ENCODE assay signal across 9 cellular contexts in genomic region chr19:50896591-50897190, GRCh38. TPM values are rescaled to one million over a fixed set of nuclear protein-coding genes. Genes with fewer than 3 reads are reported as not detected.
A peak's percentile ranks its signal among the peaks of the same experiment; 100 is the strongest.
DNase-seq lines count a peak whose midpoint lies in the region; ATAC-seq and TF ChIP-seq lines count a peak whose summit lies in the region.
"Had no signal": no experiment of that assay in that cellular context is flagged by ENCODE, and none has a peak within 500 bp of the region (broad histone marks: within the 10 kb centered on the region; RNA-seq: fewer than 3 reads in every experiment).

No MANE protein-coding gene starts in this region.

- H3K9me3 ChIP-seq in right cardiac atrium (ENCODE audit: control insufficient read depth, low read length) = no peaks in the 10 kb centered on the region
- H3K9me3 ChIP-seq: lower lobe of right lung had no signal

- H3K27me3 ChIP-seq in right cardiac atrium (ENCODE audit: control insufficient read depth, insufficient read depth) = no peaks in the 10 kb centered on the region

- no peak overlapping the region for H3K4me3 ChIP-seq in right cardiac atrium (ENCODE audit: low read length)
- H3K4me3 ChIP-seq: lower lobe of right lung had no signal

- peak; percentile 23 for TF ChIP-seq POLR2A in GM19099 (IDR thresholded peaks at IDR 0.05; ENCODE audit: extremely low read depth, insufficient read length, low read depth)

- ATAC-seq in HG03095 (IDR thresholded peaks at IDR 0.05; ENCODE audit: unreplicated experiment) = peak; percentile 85
- ATAC-seq in right cardiac atrium = no peak

- DNase-seq in Daoy (ENCODE audit: low read depth) (peak; percentile 90), OCI-M1 (lab: John Stamatoyannopoulos, UW) (peak; percentile 89), iris pigment epithelial cell (ENCODE audit: low read depth) (peak; percentile 66), UCSD-AML1 (lab: John Stamatoyannopoulos, UW; ENCODE audit: unreplicated experiment) (no peak), T-helper 9 cell (no peak), right cardiac atrium (no peak)
- DNase-seq: lower lobe of right lung had no signal

- H3K4me1 ChIP-seq in right cardiac atrium (ENCODE audit: control insufficient read depth, insufficient read depth, low read length) = no peaks in the 10 kb centered on the region
- H3K4me1 ChIP-seq: lower lobe of right lung had no signal

- no peak overlapping the region for H3K27ac ChIP-seq in right cardiac atrium (ENCODE audit: low read length)
- H3K27ac ChIP-seq: lower lobe of right lung had no signal

- intact Hi-C loops in right cardiac atrium (cut with DNase I) = no loop called here

- WGBS in right cardiac atrium = 65% methylated on average over 6 of the region's 6 CpGs

RNA-seq across cellular contexts. Expression of gene KLK4, which starts 14.5 kb away (rescaled TPM):
- not detected in 2 replicates for total RNA-seq in Daoy (2014; rRNA removed; shearing (Covaris generic))
- not detected for total RNA-seq in right cardiac atrium
- not detected for polyA plus RNA-seq in right cardiac atrium
- total RNA-seq: lower lobe of right lung had no signal

RNA-seq across cellular contexts. Expression of gene KLK2, which starts 23.5 kb away (rescaled TPM):
- 0.06 and 0.48 TPM in 2 replicates for total RNA-seq in Daoy (2014; rRNA removed; shearing (Covaris generic))
- not detected for total RNA-seq in right cardiac atrium
- not detected for polyA plus RNA-seq in right cardiac atrium
- total RNA-seq: lower lobe of right lung had no signal

RNA-seq across cellular contexts. Expression of gene KLK3, which starts 42.0 kb away (rescaled TPM):
- not detected in 2 replicates for total RNA-seq in Daoy (2014; rRNA removed; shearing (Covaris generic))
- total RNA-seq in right cardiac atrium = not detected
- not detected for polyA plus RNA-seq in right cardiac atrium
- total RNA-seq: lower lobe of right lung had no signal

RNA-seq across cellular contexts. Expression of gene KLK5, which starts 56.1 kb away (rescaled TPM):
- not detected in 2 replicates for total RNA-seq in Daoy (2014; rRNA removed; shearing (Covaris generic))
- total RNA-seq in right cardiac atrium = not detected
- not detected for polyA plus RNA-seq in right cardiac atrium
- total RNA-seq: lower lobe of right lung had no signal

Comparison
In these comparisons a context has a peak if more than half of its experiments do, and no peak if none do; other contexts are left out.
1. DNase-seq: peak in Daoy (single experiment), OCI-M1 (single experiment) and iris pigment epithelial cell (single experiment); none in UCSD-AML1 (single experiment), T-helper 9 cell (single experiment) and right cardiac atrium (0 of 3).